Comparison of ENCODE assay signal across 19 cellular contexts in the genomic region with DNA sequence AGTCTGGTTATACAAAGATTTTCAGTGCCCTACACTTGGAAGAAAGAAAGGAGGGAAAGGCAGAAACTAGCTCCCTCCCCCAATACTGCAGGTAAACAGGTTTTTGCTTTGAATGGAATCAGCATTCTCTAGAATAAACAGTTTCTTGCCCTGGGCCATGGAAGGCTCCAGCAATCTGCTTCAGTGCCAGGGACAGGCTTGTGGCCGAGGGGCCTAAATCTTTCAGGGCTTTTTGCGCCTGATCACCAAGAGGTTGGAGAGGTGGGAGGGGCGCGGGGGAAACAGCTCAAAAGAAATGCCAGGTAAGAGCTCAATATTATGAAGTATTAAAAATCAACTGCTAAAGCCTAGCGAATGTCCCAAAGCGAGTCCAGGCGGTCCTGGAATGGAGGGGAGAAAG. TPM values are rescaled to one million over a fixed set of nuclear protein-coding genes. Genes with fewer than 3 reads are reported as not detected.
DNase-seq lines count a peak whose midpoint lies in the region; ATAC-seq, FAIRE-seq and TF ChIP-seq lines count a peak whose summit lies in the region.
"Had no signal": no experiment of that assay in that cellular context is flagged by ENCODE, and none has a peak within 500 bp of the region (broad histone marks: within the 10 kb centered on the region; RNA-seq: fewer than 3 reads in every experiment).

No MANE protein-coding gene starts in this region.

- H3K4me1 Mint-ChIP-seq in activated CD4-positive, alpha-beta T cell treated with anti-CD3 and anti-CD28 coated beads, Interleukin-2, amount 10 ng/mL, durations not matched to agents 24 days and 14 days: no peaks in the 10 kb centered on the region
- H3K4me1 Mint-ChIP-seq in activated CD4-positive, alpha-beta T cell treated with anti-CD3 and anti-CD28 coated beads for 36 hours: no peaks in the 10 kb centered on the region
- H3K4me1 Mint-ChIP-seq in activated T-helper 2 cell treated with anti-CD3 and anti-CD28 coated beads, Interferon-gamma antibody, Interleukin-2, Interleukin-4, amounts not matched to agents 10 μg/mL and 5 μg/mL and 100 μg/mL, durations not matched to agents 14 hours and 24 hours and 36 hours (ENCODE audit: low read depth): no peaks in the 10 kb centered on the region
- H3K4me1 Mint-ChIP-seq: CD8-positive, alpha-beta memory T cell had no signal

- no peak for TF ChIP-seq POLR2A in H1 (IDR thresholded peaks at IDR 0.05; ENCODE audit: control extremely low read depth in 1 of 2, low read depth in 2 of 2, low read length in 2 of 2)

- TF ChIP-seq CTCF in H1 (IDR thresholded peaks at IDR 0.05; ENCODE audit: control extremely low read depth in 1 of 3, insufficient read depth in 1 of 3, low read depth in 1 of 3, low read length in 3 of 3) (no peak), keratinocyte (optimal IDR thresholded peaks at IDR 0.05 in 1 of 3, IDR thresholded peaks at IDR 0.05 in 1 of 3, conservative IDR thresholded peaks at IDR 0.05 in 1 of 3; ENCODE audit: extremely low read depth in 1 of 3, insufficient read depth in 2 of 3, low read length in 3 of 3) (no peak), smooth muscle cell (IDR thresholded peaks at IDR 0.05; ENCODE audit: borderline replicate concordance, insufficient read depth, poor library complexity, severe bottlenecking) (no peak)

- TF ChIP-seq EP300 in H1 (IDR thresholded peaks at IDR 0.05; ENCODE audit: borderline replicate concordance in 1 of 2, low read depth in 2 of 2, low read length in 2 of 2): no peak

- no peak overlapping the region for H3K23ac ChIP-seq in H1 (ENCODE audit: insufficient read length)

- no peak overlapping the region; the same call in 1 of the 2 replicates for H2BK5ac ChIP-seq in H1 (ENCODE audit: low read depth, low read length)

- H3K27ac Mint-ChIP-seq in activated CD4-positive, alpha-beta T cell treated with anti-CD3 and anti-CD28 coated beads, Interleukin-2, amount 10 ng/mL, durations not matched to agents 24 days and 14 days: peak overlapping the region; percentile 37
- no peak overlapping the region for H3K27ac Mint-ChIP-seq in activated CD4-positive, alpha-beta T cell treated with anti-CD3 and anti-CD28 coated beads for 36 hours
- H3K27ac Mint-ChIP-seq in activated T-helper 2 cell treated with anti-CD3 and anti-CD28 coated beads, Interferon-gamma antibody, Interleukin-2, Interleukin-4, amounts not matched to agents 10 μg/mL and 5 μg/mL and 100 μg/mL, durations not matched to agents 14 hours and 24 hours and 36 hours: no peak overlapping the region
- H3K27ac Mint-ChIP-seq: CD8-positive, alpha-beta memory T cell had no signal

- H2AK5ac ChIP-seq in H1 (ENCODE audit: low read depth, low read length): no peak overlapping the region

- no peak overlapping the region for H2AFZ ChIP-seq in H1 (ENCODE audit: low read length)
- peak overlapping the region; percentile 91 for H2AFZ ChIP-seq in keratinocyte (ENCODE audit: control insufficient read depth, low read length)
- H2AFZ ChIP-seq in smooth muscle cell (ENCODE audit: low read depth): no peak overlapping the region

- no peak overlapping the region; the same call in 1 of the 2 replicates for H3K18ac ChIP-seq in H1 (ENCODE audit: extremely low read depth, low read length)

- no peak overlapping the region for H3K56ac ChIP-seq in H1 (replicated peaks; ENCODE audit: insufficient read length, low read depth, low read length)

- intact Hi-C loops in activated CD4-positive, alpha-beta T cell treated with anti-CD3 and anti-CD28 coated beads, Interleukin-2, amount 10 ng/mL, durations not matched to agents 24 days and 14 days (cut with micrococcal nuclease): no loop called here
- intact Hi-C loops in activated CD4-positive, alpha-beta T cell treated with anti-CD3 and anti-CD28 coated beads for 36 hours (cut with DNase I, micrococcal nuclease): no loop called here
- intact Hi-C loops in activated T-helper 2 cell treated with anti-CD3 and anti-CD28 coated beads, Interferon-gamma antibody, Interleukin-2, Interleukin-4, amounts not matched to agents 10 μg/mL and 5 μg/mL and 100 μg/mL, durations not matched to agents 14 hours and 24 hours and 36 hours (cut with micrococcal nuclease): no loop called here

- H3K27me3 ChIP-seq in H1 (replicated peaks in 1 of 4; ENCODE audit: control insufficient read depth in 3 of 4, extremely low read depth in 1 of 4, insufficient read depth in 3 of 4, low read length in 3 of 4) (peaks cover 74 to 100% (median 92%) of the 10 kb centered on the region in 4 experiments), keratinocyte (ENCODE audit: control insufficient read depth, extremely low read depth, insufficient read depth, low read length) (peaks cover 9% of the 10 kb centered on the region), smooth muscle cell (ENCODE audit: low read depth) (peaks cover 100% of the 10 kb centered on the region)

- dilution Hi-C loops in keratinocyte (cut with MboI; ENCODE audit: extremely low pct_ligation_motif_present, low sequenced_read_pairs): no loop called here

- H4K5ac ChIP-seq in H1 (ENCODE audit: insufficient read length, low read depth, low read length): no peak overlapping the region

- CTCF ChIA-PET in activated CD4-positive, alpha-beta T cell treated with anti-CD3 and anti-CD28 coated beads for 36 hours (lab: Charles Lee): interaction anchor here (0.7 kb wide), 1 partner anchor 1168 kb away, joined by 3 read pairs; no protein-coding TSS in a partner anchor
- CTCF ChIA-PET in H1 (lab: Charles Lee; ENCODE audit: partially characterized antibody): interaction anchor here (0.7 to 2.0 kb wide), 9 partner anchors 9 to 1002 kb away, joined by 3 to 10 read pairs (median 5); no protein-coding TSS in a partner anchor

- WGBS in H1 (ENCODE audit: extremely low coverage in 1 of 2, insufficient coverage in 1 of 2, insufficient read length in 1 of 2, insufficient replicate concordance in 2 of 2, low coverage in 1 of 2, low lambda C conversion rate in 2 of 2, missing lambda C conversion rate in 1 of 2), 2 experiments: 5% methylated on average over 7 of the region's 7 CpGs; no CpG with 5 or more reads in 1 of the 2 experiments
- WGBS in smooth muscle cell (ENCODE audit: low lambda C conversion rate): 7% methylated on average over 7 of the region's 7 CpGs

- H3K4me3 ChIP-seq in H1 (ENCODE audit: extremely low read depth in 1 of 4, insufficient read depth in 2 of 4, low read depth in 3 of 4, low read length in 4 of 4) (peak overlapping the region; percentile 3 to 53 (median 26); a peak in 5 of 8 replicates), keratinocyte (ENCODE audit: control insufficient read depth in 2 of 3, extremely low read depth in 1 of 3, insufficient read depth in 2 of 3, low read depth in 1 of 3, low read length in 3 of 3) (peak overlapping the region in 1 of 3 experiments; percentile 54), smooth muscle cell (no peak overlapping the region)
- H3K4me3 ChIP-seq: K562 had no signal

- no peaks in the 10 kb centered on the region for H3K79me2 ChIP-seq in H1 (ENCODE audit: control insufficient read depth in 1 of 2, insufficient read depth in 2 of 2, low read length in 2 of 2)
- H3K79me2 ChIP-seq in keratinocyte (ENCODE audit: control insufficient read depth, insufficient read depth, low read length): no peaks in the 10 kb centered on the region
- no peaks in the 10 kb centered on the region for H3K79me2 ChIP-seq in smooth muscle cell (ENCODE audit: low read depth)

- no peaks in the 10 kb centered on the region for H3K36me3 Mint-ChIP-seq in activated CD4-positive, alpha-beta T cell treated with anti-CD3 and anti-CD28 coated beads, Interleukin-2, amount 10 ng/mL, durations not matched to agents 24 days and 14 days (ENCODE audit: low read depth)
- no peaks in the 10 kb centered on the region for H3K36me3 Mint-ChIP-seq in activated CD4-positive, alpha-beta T cell treated with anti-CD3 and anti-CD28 coated beads for 36 hours (ENCODE audit: low read depth)
- no peaks in the 10 kb centered on the region for H3K36me3 Mint-ChIP-seq in activated T-helper 2 cell treated with anti-CD3 and anti-CD28 coated beads, Interferon-gamma antibody, Interleukin-2, Interleukin-4, amounts not matched to agents 10 μg/mL and 5 μg/mL and 100 μg/mL, durations not matched to agents 14 hours and 24 hours and 36 hours (ENCODE audit: low read depth)
- H3K36me3 Mint-ChIP-seq: CD8-positive, alpha-beta memory T cell had no signal

- H3K36me3 ChIP-seq in H1 (ENCODE audit: control insufficient read depth in 2 of 4, insufficient read depth in 4 of 4, low read length in 3 of 4) (no peaks in the 10 kb centered on the region), keratinocyte (ENCODE audit: control insufficient read depth in 2 of 2, extremely low read depth in 1 of 2, insufficient read depth in 2 of 2, low read length in 2 of 2) (no peaks in the 10 kb centered on the region), smooth muscle cell (ENCODE audit: low read depth) (no peaks in the 10 kb centered on the region)

- H4K8ac ChIP-seq in H1 (ENCODE audit: extremely low read depth, insufficient read depth, low read length): no peak overlapping the region

- H3K27ac ChIP-seq in H1 (ENCODE audit: low read depth, low read length): no peak overlapping the region
- no peak overlapping the region for H3K27ac ChIP-seq in keratinocyte (ENCODE audit: control insufficient read depth, insufficient read depth, low read length)
- H3K27ac ChIP-seq in smooth muscle cell (ENCODE audit: low read depth): no peak overlapping the region
- H3K27ac ChIP-seq: 22Rv1 had no signal

- H3K23me2 ChIP-seq in H1 (ENCODE audit: low read depth, low read length): peaks cover 6% of the 10 kb centered on the region; the same call in 1 of the 2 replicates

- H3K4me2 ChIP-seq in H1 (ENCODE audit: insufficient read depth in 1 of 2, low read depth in 2 of 2, low read length in 2 of 2) (peak overlapping the region; percentile 71 to 75), keratinocyte (ENCODE audit: control insufficient read depth, extremely low read depth, insufficient read depth, low read depth, low read length) (peak overlapping the region; percentile 82), smooth muscle cell (peak overlapping the region; percentile 80)

- no peak overlapping the region for H2BK15ac ChIP-seq in H1 (ENCODE audit: low read length)

- 0 out of 2 replicates have a peak overlapping the region, but pooled peaks have one; percentile 21 for H2BK20ac ChIP-seq in H1 (ENCODE audit: low read length)

- ATAC-seq in activated CD4-positive, alpha-beta T cell treated with anti-CD3 and anti-CD28 coated beads for 36 hours: no peak
- ATAC-seq in GM21737 (IDR thresholded peaks at IDR 0.05; ENCODE audit: unreplicated experiment): no peak
- ATAC-seq: K562 had no signal

- H4K91ac ChIP-seq in H1 (replicated peaks; ENCODE audit: insufficient read length, low read length): no peak overlapping the region

- DNase-seq in activated CD4-positive, alpha-beta T cell treated with anti-CD3 and anti-CD28 coated beads, Interleukin-2, amount 10 ng/mL, durations not matched to agents 24 days and 14 days: no peak
- DNase-seq in activated CD4-positive, alpha-beta T cell treated with anti-CD3 and anti-CD28 coated beads for 36 hours: no peak
- peak in 1 of 2 experiments; percentile 63 for DNase-seq in H1 (ENCODE audit: low read depth in 1 of 2, low spot score in 2 of 2)
- no peak for DNase-seq in keratinocyte (ENCODE audit: low read depth, low spot score)
- no peak for DNase-seq in smooth muscle cell (lab: John Stamatoyannopoulos, UW; ENCODE audit: unreplicated experiment)
- no peak for DNase-seq in activated T-helper 2 cell treated with anti-CD3 and anti-CD28 coated beads, Interferon-gamma antibody, Interleukin-2, Interleukin-4, amounts not matched to agents 10 μg/mL and 5 μg/mL and 100 μg/mL, durations not matched to agents 14 hours and 24 hours and 36 hours (ENCODE audit: low spot score)
- no peak for DNase-seq in NCI-H345 (lab: John Stamatoyannopoulos, UW)
- DNase-seq: CD8-positive, alpha-beta memory T cell; DND-41; NCI-H1436 treated with DMSO at 0.1 percent for 48 hours; NCI-H2081; NCI-H526 treated with DMSO at 0.1 percent for 48 hours; OCI-M1 had no signal

- H4K20me1 ChIP-seq in H1 (replicated peaks in 1 of 2; ENCODE audit: control insufficient read depth in 1 of 2, insufficient read depth in 2 of 2, low read length in 2 of 2): peaks cover 3 to 20% of the 10 kb centered on the region in 2 experiments
- no peaks in the 10 kb centered on the region for H4K20me1 ChIP-seq in keratinocyte (ENCODE audit: control insufficient read depth, extremely low read depth, insufficient read depth, low read length)
- no peaks in the 10 kb centered on the region for H4K20me1 ChIP-seq in smooth muscle cell (ENCODE audit: low read depth)

- POLR2A ChIA-PET in activated CD4-positive, alpha-beta T cell treated with anti-CD3 and anti-CD28 coated beads for 36 hours (lab: Charles Lee): interaction anchor here (0.6 kb wide), 1 partner anchor 60 kb away, joined by 3 read pairs; no protein-coding TSS in a partner anchor
- POLR2A ChIA-PET in H1 (lab: Charles Lee; ENCODE audit: partially characterized antibody): interaction anchor here (1.6 kb wide), 1 partner anchor 128 kb away, joined by 5 read pairs; no protein-coding TSS in a partner anchor

- H3K79me1 ChIP-seq in H1 (ENCODE audit: low read depth, low read length): no peaks in the 10 kb centered on the region

- H3K14ac ChIP-seq in H1 (ENCODE audit: insufficient read length): no peak overlapping the region

- FAIRE-seq in H1 (lab: Jason Lieb, UNC) (no peak), keratinocyte (lab: Jason Lieb, UNC) (no peak)
- FAIRE-seq: K562 had no signal

- peaks cover 2 to 30% (median 17%) of the 10 kb centered on the region in 4 experiments for H3K4me1 ChIP-seq in H1 (replicated peaks in 1 of 4; ENCODE audit: control insufficient read depth in 3 of 4, insufficient read depth in 4 of 4, low read length in 3 of 4)
- H3K4me1 ChIP-seq in keratinocyte (ENCODE audit: control insufficient read depth, extremely low read depth, insufficient read depth, low read length): peaks cover 17% of the 10 kb centered on the region
- H3K4me1 ChIP-seq in smooth muscle cell (ENCODE audit: low read depth): peaks cover 18% of the 10 kb centered on the region

- peaks cover 87% of the 10 kb centered on the region for H3K27me3 Mint-ChIP-seq in activated CD4-positive, alpha-beta T cell treated with anti-CD3 and anti-CD28 coated beads, Interleukin-2, amount 10 ng/mL, durations not matched to agents 24 days and 14 days
- peaks cover 76% of the 10 kb centered on the region for H3K27me3 Mint-ChIP-seq in activated CD4-positive, alpha-beta T cell treated with anti-CD3 and anti-CD28 coated beads for 36 hours
- peaks cover 91% of the 10 kb centered on the region for H3K27me3 Mint-ChIP-seq in activated T-helper 2 cell treated with anti-CD3 and anti-CD28 coated beads, Interferon-gamma antibody, Interleukin-2, Interleukin-4, amounts not matched to agents 10 μg/mL and 5 μg/mL and 100 μg/mL, durations not matched to agents 14 hours and 24 hours and 36 hours (ENCODE audit: low read depth)

- no peak overlapping the region for H2BK12ac ChIP-seq in H1 (ENCODE audit: low read depth, low read length)

- no peak overlapping the region for H2BK120ac ChIP-seq in H1 (replicated peaks; ENCODE audit: low read depth, low read length)

- H3F3A ChIP-seq in smooth muscle cell (ENCODE audit: low read depth): no peaks in the 10 kb centered on the region

- H3K4ac ChIP-seq in H1 (replicated peaks; ENCODE audit: insufficient read length, low read depth, low read length): no peak overlapping the region

- H3K9me1 ChIP-seq in keratinocyte (ENCODE audit: control insufficient read depth, extremely low read depth, insufficient read depth, low read length): no peaks in the 10 kb centered on the region

- H3K4me3 Mint-ChIP-seq in activated CD4-positive, alpha-beta T cell treated with anti-CD3 and anti-CD28 coated beads, Interleukin-2, amount 10 ng/mL, durations not matched to agents 24 days and 14 days: no peak overlapping the region
- no peak overlapping the region for H3K4me3 Mint-ChIP-seq in activated CD4-positive, alpha-beta T cell treated with anti-CD3 and anti-CD28 coated beads for 36 hours
- H3K4me3 Mint-ChIP-seq in activated T-helper 2 cell treated with anti-CD3 and anti-CD28 coated beads, Interferon-gamma antibody, Interleukin-2, Interleukin-4, amounts not matched to agents 10 μg/mL and 5 μg/mL and 100 μg/mL, durations not matched to agents 14 hours and 24 hours and 36 hours (ENCODE audit: low read depth): no peak overlapping the region
- H3K4me3 Mint-ChIP-seq: CD8-positive, alpha-beta memory T cell had no signal

- H3K9me3 Mint-ChIP-seq in activated CD4-positive, alpha-beta T cell treated with anti-CD3 and anti-CD28 coated beads, Interleukin-2, amount 10 ng/mL, durations not matched to agents 24 days and 14 days: peaks cover 7% of the 10 kb centered on the region
- H3K9me3 Mint-ChIP-seq in activated CD4-positive, alpha-beta T cell treated with anti-CD3 and anti-CD28 coated beads for 36 hours (ENCODE audit: low read depth): no peaks in the 10 kb centered on the region
- H3K9me3 Mint-ChIP-seq in activated T-helper 2 cell treated with anti-CD3 and anti-CD28 coated beads, Interferon-gamma antibody, Interleukin-2, Interleukin-4, amounts not matched to agents 10 μg/mL and 5 μg/mL and 100 μg/mL, durations not matched to agents 14 hours and 24 hours and 36 hours: no peaks in the 10 kb centered on the region

- H3K9me3 ChIP-seq in H1 (ENCODE audit: insufficient read depth in 2 of 2, low read depth in 1 of 2, low read length in 1 of 2) (no peaks in the 10 kb centered on the region), keratinocyte (ENCODE audit: control insufficient read depth, low read depth, low read length) (no peaks in the 10 kb centered on the region), smooth muscle cell (replicated peaks; ENCODE audit: low read depth) (no peaks in the 10 kb centered on the region)

- H3K9ac ChIP-seq in H1 (replicated peaks in 1 of 4; ENCODE audit: extremely low read depth in 1 of 4, low read depth in 3 of 4, low read length in 3 of 4): no peak overlapping the region
- H3K9ac ChIP-seq in keratinocyte (ENCODE audit: control insufficient read depth, extremely low read depth, insufficient read depth, low read length): no peak overlapping the region
- H3K9ac ChIP-seq in smooth muscle cell (ENCODE audit: low read depth): no peak overlapping the region

- TF ChIP-seq RAD21 in H1 (IDR thresholded peaks at IDR 0.05 in 1 of 2, conservative IDR thresholded peaks at IDR 0.05 in 1 of 2; ENCODE audit: low read depth in 2 of 2, low read length in 2 of 2): no peak

RNA-seq across cellular contexts. Expression of a gene that starts 23.8 kb away (rescaled TPM):
- total RNA-seq in activated CD4-positive, alpha-beta T cell treated with anti-CD3 and anti-CD28 coated beads, Interleukin-2, amount 10 ng/mL, durations not matched to agents 24 days and 14 days: not detected in 2 replicates
- not detected for total RNA-seq in activated CD4-positive, alpha-beta T cell treated with anti-CD3 and anti-CD28 coated beads for 36 hours
- total RNA-seq in H1 (2021; fragmentation: NEBNext Ultra II Directional; extraction: Animal tissue kit (Norgen Biotek cat#: 25700)): not detected in 2 replicates
- polyA plus RNA-seq in H1 (2011; rRNA removed) (0.05 TPM in 1 of 2 replicates, not detected in the other), keratinocyte (0.01 to 0.08 TPM in 2 of 3 replicates, not detected in the other), smooth muscle cell (not detected in 2 replicates)
- 0.01 TPM for polyA plus RNA-seq in H1 (2011; cell fraction: cytosol; rRNA removed)
- 0.01 TPM for polyA plus RNA-seq in H1 (2011; cell fraction: nucleus; rRNA removed)
- polyA plus RNA-seq in H1 (2012, experiment 1 of 2): 0.05 to 0.17 TPM (median 0.16 TPM) in 3 of 4 replicates, not detected in the other
- polyA plus RNA-seq in H1 (2012, experiment 2 of 2): 0.03 TPM
- polyA plus RNA-seq in H1 (2013, experiment 1 of 2): not detected
- not detected for polyA plus RNA-seq in H1 (2013, experiment 2 of 2)
- polyA minus RNA-seq in H1 (2011; rRNA and poly(A)+ RNA removed): 0.09 TPM in 1 of 2 replicates, not detected in the other
- polyA minus RNA-seq in H1 (2011; cell fraction: cytosol; rRNA and poly(A)+ RNA removed): not detected
- polyA minus RNA-seq in H1 (2011; cell fraction: nucleus; rRNA and poly(A)+ RNA removed): not detected
- not detected for polyA plus RNA-seq in keratinocyte (2011; ENCODE audit: low read depth)
- polyA plus RNA-seq in keratinocyte (2011; cell fraction: cytosol; rRNA removed): not detected in 2 replicates
- polyA plus RNA-seq in keratinocyte (2011; cell fraction: nucleus; rRNA removed): not detected in 2 replicates
- polyA plus RNA-seq in keratinocyte (2012; ENCODE audit: low replicate concordance): 0.24 TPM in 1 of 2 replicates, not detected in the other
- polyA minus RNA-seq in keratinocyte: 0.43 TPM in 1 of 3 replicates, not detected in the others
- polyA minus RNA-seq in keratinocyte (2011; cell fraction: cytosol; rRNA and poly(A)+ RNA removed): not detected
- not detected in 2 replicates for polyA minus RNA-seq in keratinocyte (2011; cell fraction: nucleus; rRNA and poly(A)+ RNA removed)
- not detected in 2 replicates for total RNA-seq in smooth muscle cell
- not detected in 2 replicates for total RNA-seq in activated T-helper 2 cell treated with anti-CD3 and anti-CD28 coated beads, Interferon-gamma antibody, Interleukin-2, Interleukin-4, amounts not matched to agents 10 μg/mL and 5 μg/mL and 100 μg/mL, durations not matched to agents 14 hours and 24 hours and 36 hours
- total RNA-seq: CD8-positive, alpha-beta memory T cell; H7; HT1080; K562 had no signal
- polyA plus RNA-seq: BJ; CD8-positive, alpha-beta memory T cell; K562 had no signal
